20 cellular contexts compared by ENCODE assay signal in genomic region chr12:84874825-84875139, GRCh38. TPM values are rescaled to one million over a fixed set of nuclear protein-coding genes. Genes with fewer than 3 reads are reported as not detected.
DNase-seq lines count a peak whose midpoint lies in the region; ATAC-seq, FAIRE-seq and TF ChIP-seq lines count a peak whose summit lies in the region.
"Had no signal": no experiment of that assay in that cellular context is flagged by ENCODE, and none has a peak within 500 bp of the region (broad histone marks: within the 10 kb centered on the region; RNA-seq: fewer than 3 reads in every experiment).

No MANE protein-coding gene starts in this region.

- TF ChIP-seq POLR2A in A549 (IDR thresholded peaks at IDR 0.05; ENCODE audit: low read length): no peak

- TF ChIP-seq RAD21 in A549 (conservative IDR thresholded peaks at IDR 0.05 in 1 of 2, IDR thresholded peaks at IDR 0.05 in 1 of 2): no peak

- H3K9me3 Mint-ChIP-seq in HFFc6: no peaks in the 10 kb centered on the region
- H3K9me3 Mint-ChIP-seq in activated naive CD8-positive, alpha-beta T cell treated with anti-CD3 and anti-CD28 coated beads for 36 hours: no peaks in the 10 kb centered on the region
- no peaks in the 10 kb centered on the region for H3K9me3 Mint-ChIP-seq in activated CD4-positive, alpha-beta memory T cell treated with anti-CD3 and anti-CD28 coated beads for 36 hours
- H3K9me3 Mint-ChIP-seq: activated naive CD4-positive, alpha-beta T cell treated with anti-CD3 and anti-CD28 coated beads, Interleukin-2, amount 50 U/mL, for 24 hours; central memory CD8-positive, alpha-beta T cell; naive thymus-derived CD4-positive, alpha-beta T cell had no signal

- POLR2A ChIA-PET in A549 (lab: Yijun Ruan, JAX): no interaction called here
- POLR2A ChIA-PET in activated CD4-positive, alpha-beta memory T cell treated with anti-CD3 and anti-CD28 coated beads for 36 hours (lab: Charles Lee): no interaction called here

- no peak for TF ChIP-seq CTCF in A549 (IDR thresholded peaks at IDR 0.05)
- peak; percentile 36; the same call in 1 of the 2 replicates for TF ChIP-seq CTCF in HFFc6 (IDR thresholded peaks at IDR 0.05)

- no peak overlapping the region for H3K4me3 Mint-ChIP-seq in HFFc6
- H3K4me3 Mint-ChIP-seq in activated naive CD8-positive, alpha-beta T cell treated with anti-CD3 and anti-CD28 coated beads for 36 hours: no peak overlapping the region
- no peak overlapping the region for H3K4me3 Mint-ChIP-seq in activated CD4-positive, alpha-beta memory T cell treated with anti-CD3 and anti-CD28 coated beads for 36 hours
- H3K4me3 Mint-ChIP-seq: activated naive CD4-positive, alpha-beta T cell treated with anti-CD3 and anti-CD28 coated beads, Interleukin-2, amount 50 U/mL, for 24 hours; central memory CD8-positive, alpha-beta T cell; naive thymus-derived CD4-positive, alpha-beta T cell had no signal

- no peak for TF ChIP-seq EP300 in A549 (IDR thresholded peaks at IDR 0.05)

- H3K4me1 ChIP-seq in A549: no peaks in the 10 kb centered on the region
- H3K4me1 ChIP-seq: ascending aorta, right lobe of liver, upper lobe of right lung had no signal

- no peak for DNase-seq in A549 (ENCODE audit: low read depth in 1 of 2, low spot score in 1 of 2)
- DNase-seq in HFFc6: no peak
- DNase-seq in SK-N-MC (ENCODE audit: low read depth, low spot score): no peak
- DNase-seq in superior temporal gyrus (ENCODE audit: extremely low spot score): no peak
- DNase-seq in activated naive CD8-positive, alpha-beta T cell treated with anti-CD3 and anti-CD28 coated beads for 36 hours: no peak
- DNase-seq in NCI-H1417 treated with DMSO at 0.1 percent for 48 hours (lab: John Stamatoyannopoulos, UW): no peak
- DNase-seq in activated CD4-positive, alpha-beta memory T cell treated with anti-CD3 and anti-CD28 coated beads for 36 hours: no peak
- DNase-seq: activated CD4-positive, alpha-beta T cell treated with anti-CD3 and anti-CD28 coated beads for 4 hours; dorsolateral prefrontal cortex; NCI-H1048; right lobe of liver; SIG-M5; stimulated activated CD8-positive, alpha-beta memory T cell treated with anti-CD3 and anti-CD28 coated beads, Interleukin-4, amount 100 ng/mL, for 48 hours; upper lobe of right lung had no signal

- H3K4me2 ChIP-seq in A549: no peak overlapping the region

- peak; percentile 32 for FAIRE-seq in A549 (lab: Jason Lieb, UNC)

- no peaks in the 10 kb centered on the region for H3K36me3 ChIP-seq in SK-N-MC (ENCODE audit: insufficient read depth, low read length)
- H3K36me3 ChIP-seq: ascending aorta, HAP-1, right lobe of liver, upper lobe of right lung had no signal

- intact Hi-C loops in activated CD4-positive, alpha-beta memory T cell treated with anti-CD3 and anti-CD28 coated beads for 36 hours (cut with micrococcal nuclease): loop anchor here (1.0 to 10.0 kb wide), 4 partner anchors 155 to 1050 kb away; partner anchors contain the start of gene NTS

- H3K27me3 Mint-ChIP-seq in HFFc6 (ENCODE audit: insufficient read depth): no peaks in the 10 kb centered on the region
- H3K27me3 Mint-ChIP-seq in activated naive CD8-positive, alpha-beta T cell treated with anti-CD3 and anti-CD28 coated beads for 36 hours: peaks cover 4% of the 10 kb centered on the region
- peaks cover 2% of the 10 kb centered on the region for H3K27me3 Mint-ChIP-seq in activated CD4-positive, alpha-beta memory T cell treated with anti-CD3 and anti-CD28 coated beads for 36 hours
- H3K27me3 Mint-ChIP-seq: activated naive CD4-positive, alpha-beta T cell treated with anti-CD3 and anti-CD28 coated beads, Interleukin-2, amount 50 U/mL, for 24 hours; central memory CD8-positive, alpha-beta T cell had no signal

- H3K27ac ChIP-seq in A549 (no peak overlapping the region), SK-N-MC (peak overlapping the region; percentile 77)
- H3K27ac ChIP-seq: ascending aorta, dorsolateral prefrontal cortex, right lobe of liver, upper lobe of right lung had no signal

- ATAC-seq in A549 (peak in 1 of 2 experiments; percentile 43; a peak in 3 of 6 replicates), GM18909 (IDR thresholded peaks at IDR 0.05; ENCODE audit: poor library complexity, unreplicated experiment) (peak; percentile 5)

- H3K9me3 ChIP-seq in A549 (no peaks in the 10 kb centered on the region), SK-N-MC (ENCODE audit: low read depth, low read length) (no peaks in the 10 kb centered on the region)
- H3K9me3 ChIP-seq: ascending aorta, HAP-1, right lobe of liver, upper lobe of right lung had no signal

- CTCF ChIA-PET in A549 (lab: Yijun Ruan, JAX): interaction anchor here (0.7 to 7.0 kb wide), 14 partner anchors 10 to 403 kb away, joined by 3 to 182 read pairs (median 4); partner anchors contain the start of genes LRRIQ1 and TSPAN19
- CTCF ChIA-PET in activated CD4-positive, alpha-beta memory T cell treated with anti-CD3 and anti-CD28 coated beads for 36 hours (lab: Charles Lee): interaction anchor here (0.7 to 4.4 kb wide), 15 partner anchors 8 to 1046 kb away, joined by 3 to 116 read pairs (median 6); partner anchors contain the start of genes LRRIQ1 and TSPAN19

- no peak overlapping the region for H3K27ac Mint-ChIP-seq in HFFc6
- no peak overlapping the region for H3K27ac Mint-ChIP-seq in activated naive CD8-positive, alpha-beta T cell treated with anti-CD3 and anti-CD28 coated beads for 36 hours
- H3K27ac Mint-ChIP-seq in activated CD4-positive, alpha-beta memory T cell treated with anti-CD3 and anti-CD28 coated beads for 36 hours: no peak overlapping the region
- H3K27ac Mint-ChIP-seq: activated naive CD4-positive, alpha-beta T cell treated with anti-CD3 and anti-CD28 coated beads, Interleukin-2, amount 50 U/mL, for 24 hours; naive thymus-derived CD4-positive, alpha-beta T cell had no signal

- no peaks in the 10 kb centered on the region for H3K4me1 Mint-ChIP-seq in HFFc6 (ENCODE audit: low read depth)
- H3K4me1 Mint-ChIP-seq in activated naive CD8-positive, alpha-beta T cell treated with anti-CD3 and anti-CD28 coated beads for 36 hours: no peaks in the 10 kb centered on the region
- H3K4me1 Mint-ChIP-seq in activated CD4-positive, alpha-beta memory T cell treated with anti-CD3 and anti-CD28 coated beads for 36 hours (ENCODE audit: low read depth): no peaks in the 10 kb centered on the region
- H3K4me1 Mint-ChIP-seq: activated naive CD4-positive, alpha-beta T cell treated with anti-CD3 and anti-CD28 coated beads, Interleukin-2, amount 50 U/mL, for 24 hours; central memory CD8-positive, alpha-beta T cell; naive thymus-derived CD4-positive, alpha-beta T cell had no signal

- H3K4me3 ChIP-seq in A549 (no peak overlapping the region), SK-N-MC (peak overlapping the region; percentile 27)
- H3K4me3 ChIP-seq: ascending aorta, dorsolateral prefrontal cortex, HAP-1, right lobe of liver, upper lobe of right lung had no signal

- no peak overlapping the region for H3K9ac ChIP-seq in SK-N-MC (ENCODE audit: insufficient read length)

- no peaks in the 10 kb centered on the region for H3K36me3 Mint-ChIP-seq in HFFc6 (ENCODE audit: low read depth)
- H3K36me3 Mint-ChIP-seq in activated naive CD8-positive, alpha-beta T cell treated with anti-CD3 and anti-CD28 coated beads for 36 hours: no peaks in the 10 kb centered on the region
- H3K36me3 Mint-ChIP-seq in activated CD4-positive, alpha-beta memory T cell treated with anti-CD3 and anti-CD28 coated beads for 36 hours: no peaks in the 10 kb centered on the region
- H3K36me3 Mint-ChIP-seq: activated naive CD4-positive, alpha-beta T cell treated with anti-CD3 and anti-CD28 coated beads, Interleukin-2, amount 50 U/mL, for 24 hours; naive thymus-derived CD4-positive, alpha-beta T cell had no signal

TF ChIP-seq in A549, 52 proteins besides CTCF, POLR2A, EP300 and RAD21:
- TF ChIP-seq RNF2 (IDR thresholded peaks at IDR 0.05; ENCODE audit: borderline replicate concordance, low read depth) (no peak), CEBPB (IDR thresholded peaks at IDR 0.05) (no peak), REST (IDR thresholded peaks at IDR 0.05) (no peak), SMC3 (IDR thresholded peaks at IDR 0.05) (peak; percentile 21; the same call in 1 of the 3 replicates)

RNA-seq across cellular contexts. Expression of gene SLC6A15, which starts 37.8 kb away (rescaled TPM):
- polyA plus RNA-seq in A549 (2011; rRNA removed) (1.0 and 1.3 TPM in 2 replicates), A549 (2017; fragmentation: RNase III; extraction: RNeasy Plus Mini Kit Qiagen cat#74134 plus additional on column Dnase treatment) (1.5 to 2.3 TPM (median 1.9 TPM) in 3 replicates)
- 0.13 and 0.15 TPM in 2 replicates for polyA plus RNA-seq in A549 (2012; cell fraction: cytosol; rRNA removed)
- polyA plus RNA-seq in A549 (2012; cell fraction: nucleus; rRNA removed): 0.20 and 0.31 TPM in 2 replicates
- polyA minus RNA-seq in A549 (2011; rRNA and poly(A)+ RNA removed): 0.58 and 0.74 TPM in 2 replicates
- not detected for total RNA-seq in HFFc6 (2021; fragmentation: NEBNext Ultra II Directional; extraction: Animal tissue kit (Norgen Biotek cat#: 25700))
- under 1 TPM; 0.14 to 0.29 TPM for total RNA-seq in activated naive CD8-positive, alpha-beta T cell treated with anti-CD3 and anti-CD28 coated beads for 36 hours
- total RNA-seq in activated CD4-positive, alpha-beta memory T cell treated with anti-CD3 and anti-CD28 coated beads for 36 hours: under 1 TPM; 0.12 to 0.17 TPM
- total RNA-seq: ascending aorta; naive thymus-derived CD4-positive, alpha-beta T cell; right lobe of liver; upper lobe of right lung had no signal
- polyA plus RNA-seq: naive thymus-derived CD4-positive, alpha-beta T cell had no signal
